ENCODE assay signal across 1 cellular context in genomic region chr12:96432496-96433321, GRCh38. TPM values are rescaled to one million over a fixed set of nuclear protein-coding genes. Genes with fewer than 3 reads are reported as not detected.
"Had no signal": no experiment of that assay in that cellular context is flagged by ENCODE, and none has a peak within 500 bp of the region (broad histone marks: within the 10 kb centered on the region; RNA-seq: fewer than 3 reads in every experiment).

No MANE protein-coding gene starts in this region.

RNA-seq across cellular contexts. Expression of gene CFAP54, which starts 56.7 kb away (rescaled TPM):
- total RNA-seq: ascending aorta had no signal
